In genomic region chrX:47836164-47837072, GRCh38 we compare ENCODE assay signal across 8 cellular contexts.
DNase-seq lines count a peak whose midpoint lies in the region; FAIRE-seq and TF ChIP-seq lines count a peak whose summit lies in the region.

ZNF81 (plus strand) TSS chrX:47836902; CDS start chrX:47846268, 9,366 bp downstream.

- H3K4me3 Mint-ChIP-seq in nephron progenitor cell: peak within 1 kb of the TSS; percentile 99
- H3K4me3 Mint-ChIP-seq in stimulated activated naive CD8-positive, alpha-beta T cell treated with anti-CD3 and anti-CD28 coated beads, Interleukin-15, Interleukin-2, amounts not matched to agents 100 ng/mL and 50 ng/mL, for 24 hours: peak within 1 kb of the TSS; percentile 99

- H3K27me3 Mint-ChIP-seq in nephron progenitor cell (ENCODE audit: low read depth, poor library complexity): no peaks in the 10 kb centered on the region
- no peaks in the 10 kb centered on the region for H3K27me3 Mint-ChIP-seq in stimulated activated naive CD8-positive, alpha-beta T cell treated with anti-CD3 and anti-CD28 coated beads, Interleukin-15, Interleukin-2, amounts not matched to agents 100 ng/mL and 50 ng/mL, for 24 hours

- H4K20me1 ChIP-seq in MM.1S (ENCODE audit: insufficient read depth, low read length): no peaks in the 10 kb centered on the region

- H3K79me2 ChIP-seq in MM.1S (ENCODE audit: low read length): no peaks in the 10 kb centered on the region

- peak within 1 kb of the TSS; percentile 98 for H3K27ac Mint-ChIP-seq in nephron progenitor cell
- peak within 1 kb of the TSS; percentile 98 for H3K27ac Mint-ChIP-seq in stimulated activated naive CD8-positive, alpha-beta T cell treated with anti-CD3 and anti-CD28 coated beads, Interleukin-15, Interleukin-2, amounts not matched to agents 100 ng/mL and 50 ng/mL, for 24 hours

- H3K4me2 ChIP-seq in MM.1S (ENCODE audit: low read depth, low read length): peak within 1 kb of the TSS; percentile 58

- peak; percentile 99 for FAIRE-seq in G401.6 (lab: Jason Lieb, UNC)

- H3K4me1 ChIP-seq in MM.1S (ENCODE audit: low read length): no peaks in the 10 kb centered on the region

- no peak for TF ChIP-seq CTCF in MM.1S (IDR thresholded peaks at IDR 0.05; ENCODE audit: low read length)
- no peak for TF ChIP-seq CTCF in nephron progenitor cell (IDR thresholded peaks at IDR 0.05)

- H3K4me1 Mint-ChIP-seq in nephron progenitor cell: peaks cover 23% of the 10 kb centered on the region
- H3K4me1 Mint-ChIP-seq in stimulated activated naive CD8-positive, alpha-beta T cell treated with anti-CD3 and anti-CD28 coated beads, Interleukin-15, Interleukin-2, amounts not matched to agents 100 ng/mL and 50 ng/mL, for 24 hours (ENCODE audit: low read depth): peaks cover 31% of the 10 kb centered on the region

- no peaks in the 10 kb centered on the region for H3K36me3 ChIP-seq in MM.1S (replicated peaks; ENCODE audit: insufficient read depth, low read length)

- H3K9me3 Mint-ChIP-seq in nephron progenitor cell: peaks cover 42% of the 10 kb centered on the region
- H3K9me3 Mint-ChIP-seq in stimulated activated naive CD8-positive, alpha-beta T cell treated with anti-CD3 and anti-CD28 coated beads, Interleukin-15, Interleukin-2, amounts not matched to agents 100 ng/mL and 50 ng/mL, for 24 hours: no peaks in the 10 kb centered on the region

- H3K4me3 ChIP-seq in MM.1S (ENCODE audit: low read length): peak within 1 kb of the TSS; percentile 80

- peak within 1 kb of the TSS; percentile 9; the same call in 1 of the 2 replicates for H3K27ac ChIP-seq in MM.1S (ENCODE audit: low read length)

- H2AFZ ChIP-seq in MM.1S (ENCODE audit: low read length): peak within 1 kb of the TSS; percentile 80

- no peaks in the 10 kb centered on the region for H3K9me3 ChIP-seq in MM.1S (replicated peaks; ENCODE audit: insufficient read depth, low read length)

- DNase-seq in HCEC 1CT (peak; percentile 89), MM.1S (peak; percentile 92), SHP77 treated with DMSO at 0.1 percent for 48 hours (lab: John Stamatoyannopoulos, UW) (peak; percentile 67), activated gamma-delta T cell (lab: John Stamatoyannopoulos, UW) (peak; percentile 77), fibroblast of the conjunctiva (ENCODE audit: low read depth) (peak; percentile 95), nephron progenitor cell (peak; percentile 91)

- no peaks in the 10 kb centered on the region for H3K27me3 ChIP-seq in MM.1S (replicated peaks; ENCODE audit: insufficient read depth, low read length)

- H3K36me3 Mint-ChIP-seq in nephron progenitor cell (ENCODE audit: low read depth): peaks cover 6% of the 10 kb centered on the region
- peaks cover 5% of the 10 kb centered on the region for H3K36me3 Mint-ChIP-seq in stimulated activated naive CD8-positive, alpha-beta T cell treated with anti-CD3 and anti-CD28 coated beads, Interleukin-15, Interleukin-2, amounts not matched to agents 100 ng/mL and 50 ng/mL, for 24 hours (ENCODE audit: low read depth)

- peak within 1 kb of the TSS; percentile 72 for H3K9ac ChIP-seq in MM.1S (ENCODE audit: low read length)

- no peaks in the 10 kb centered on the region for H3K9me2 ChIP-seq in MM.1S (replicated peaks; ENCODE audit: insufficient read depth, low read length)

- no peaks in the 10 kb centered on the region for H3F3A ChIP-seq in MM.1S (ENCODE audit: insufficient read depth, low read length)

Comparison
In these comparisons a context has a peak if more than half of its experiments do, and no peak if none do; other contexts are left out.
1. Peak in every context shown above with its lines: DNase-seq, H3K4me3 ChIP-seq and H3K27ac ChIP-seq.